In genomic region chr19:4066176-4066606, GRCh38 we compare ENCODE assay signal across 8 cellular contexts. TPM values are rescaled to one million over a fixed set of nuclear protein-coding genes. Genes with fewer than 3 reads are reported as not detected.
A peak's percentile ranks its signal among the peaks of the same experiment; 100 is the strongest.
DNase-seq lines count a peak whose midpoint lies in the region; ATAC-seq and TF ChIP-seq lines count a peak whose summit lies in the region.

No MANE protein-coding gene starts in this region.

- 0% methylated on average over 3 of the region's 31 CpGs; no CpG with 5 or more reads in 1 of the 2 donors for WGBS in tibial nerve, 2 donors

- no TSS peak for BruUV-seq in Panc1 (replicated peaks; lab: Mats Ljungman, UMichigan)

- DNase-seq in Panc1 (ENCODE audit: low read depth, low spot score) (no peak), cardiac fibroblast (ENCODE audit: low read depth in 2 of 2) (no peak), mesothelial cell of epicardium (ENCODE audit: low spot score in 2 of 2, unreplicated experiment in 2 of 2) (peak in 1 of 2 experiments; percentile 73), tibial nerve (ENCODE audit: low spot score in 2 of 2) (no peak), COLO829 (ENCODE audit: low spot score) (no peak), HuH-7.5 (ENCODE audit: low spot score) (no peak)

- ATAC-seq in Panc1 (no peak), GM21360 (IDR thresholded peaks at IDR 0.05; ENCODE audit: unreplicated experiment) (no peak)

- H3K4me1 ChIP-seq in ACC112 (ENCODE audit: control insufficient read depth, insufficient read depth, low read length, unreplicated experiment) (peaks cover 14% of the 10 kb centered on the region), Panc1 (ENCODE audit: control insufficient read depth, insufficient read depth, low read length) (peaks cover 21% of the 10 kb centered on the region), tibial nerve (peaks cover 0 to 49% (median 38%) of the 10 kb centered on the region in 4 donors)

- peaks cover 43% of the 10 kb centered on the region for H3K79me2 ChIP-seq in ACC112 (ENCODE audit: control insufficient read depth, insufficient read depth, low read length, unreplicated experiment)

- peak overlapping the region; percentile 85 for H3K4me3 ChIP-seq in ACC112 (ENCODE audit: low read depth, low read length)
- H3K4me3 ChIP-seq in Panc1 (ENCODE audit: low read depth in 2 of 2, low read length in 2 of 2): peak overlapping the region; percentile 55 to 59
- H3K4me3 ChIP-seq in cardiac fibroblast (replicated peaks in 1 of 2; ENCODE audit: low read depth in 2 of 2, low read length in 2 of 2): peak overlapping the region; percentile 81 to 95
- H3K4me3 ChIP-seq in tibial nerve: peak overlapping the region; percentile 93 to 100 (median 96)

- intact Hi-C loops in Panc1 (cut with micrococcal nuclease; ENCODE audit: unreplicated experiment): no loop called here

- TF ChIP-seq CTCF in Panc1 (IDR thresholded peaks at IDR 0.05) (no peak), cardiac fibroblast (IDR thresholded peaks at IDR 0.05; ENCODE audit: low read depth, low read length) (no peak), mesothelial cell of epicardium (IDR thresholded peaks at IDR 0.05; ENCODE audit: unreplicated experiment) (no peak), tibial nerve (IDR thresholded peaks at IDR 0.05) (no peak)

- peaks cover 20% of the 10 kb centered on the region for H3K4me1 Mint-ChIP-seq in mesothelial cell of epicardium

- TF ChIP-seq EP300 in tibial nerve (IDR thresholded peaks at IDR 0.05): no peak

- no peaks in the 10 kb centered on the region for H3K9me3 ChIP-seq in Panc1 (ENCODE audit: control insufficient read depth, insufficient read depth, low read depth, low read length)
- H3K9me3 ChIP-seq in tibial nerve: no peaks in the 10 kb centered on the region

- H3K4me3 Mint-ChIP-seq in mesothelial cell of epicardium: peak overlapping the region; percentile 60

- H2AFZ ChIP-seq in ACC112 (ENCODE audit: low read length, unreplicated experiment): no peak overlapping the region

- TF ChIP-seq POLR2A in tibial nerve (IDR thresholded peaks at IDR 0.05): no peak

- H3K27ac ChIP-seq in ACC112 (ENCODE audit: low read depth, low read length): no peak overlapping the region
- peak overlapping the region; percentile 39; the same call in 1 of the 2 replicates for H3K27ac ChIP-seq in Panc1 (ENCODE audit: low read length)
- H3K27ac ChIP-seq in tibial nerve: peak overlapping the region; percentile 88 to 99 (median 94)

- H3K27me3 ChIP-seq in ACC112 (ENCODE audit: insufficient read depth, low read length) (no peaks in the 10 kb centered on the region), Panc1 (ENCODE audit: control insufficient read depth, insufficient read depth, low read length) (no peaks in the 10 kb centered on the region), tibial nerve (no peaks in the 10 kb centered on the region)

- in situ Hi-C loops in Panc1 (cut with HindIII; ENCODE audit: low pct_unique_long_range_greater_than_20kb, low sequenced_read_pairs): no loop called here

- no peaks in the 10 kb centered on the region for H3K9me3 Mint-ChIP-seq in mesothelial cell of epicardium

- CTCF ChIA-PET in Panc1 (lab: Charles Lee): no interaction called here

- POLR2A ChIA-PET in Panc1 (lab: Charles Lee): no interaction called here

- no peak overlapping the region for H3K27ac Mint-ChIP-seq in mesothelial cell of epicardium

- no peaks in the 10 kb centered on the region for H3K36me3 ChIP-seq in ACC112 (ENCODE audit: insufficient read depth, low read length)
- no peaks in the 10 kb centered on the region; the same call in 1 of the 2 replicates for H3K36me3 ChIP-seq in Panc1 (ENCODE audit: control insufficient read depth, insufficient read depth, low read length)
- no peaks in the 10 kb centered on the region for H3K36me3 ChIP-seq in tibial nerve

- H3K36me3 Mint-ChIP-seq in mesothelial cell of epicardium: no peaks in the 10 kb centered on the region

- peaks cover 5% of the 10 kb centered on the region for H3K27me3 Mint-ChIP-seq in mesothelial cell of epicardium (ENCODE audit: low read depth)

RNA-seq across cellular contexts. Expression of gene ZBTB7A, which starts 0.5 kb away (rescaled TPM):
- total RNA-seq in Panc1 (2021; ENCODE audit: unreplicated experiment) (48.0 TPM), mesothelial cell of epicardium (27.3 to 27.9 TPM (median 27.7 TPM) in 3 replicates), tibial nerve (10 to 100 TPM; 64.9 to 97.7 (median 86.7) TPM)
- polyA plus RNA-seq in Panc1 (2012; ENCODE audit: insufficient read length): 42.8 TPM

RNA-seq across cellular contexts. Expression of gene MAP2K2, which starts 57.7 kb away (rescaled TPM):
- total RNA-seq in Panc1 (2021; ENCODE audit: unreplicated experiment): 151 TPM
- 197 TPM for polyA plus RNA-seq in Panc1 (2012; ENCODE audit: insufficient read length)
- 147 to 161 TPM (median 152 TPM) in 3 replicates for total RNA-seq in mesothelial cell of epicardium
- 100 to 1,000 TPM in 1 of 4 donors, 10 to 100 TPM in 3; 36.9 to 128 (median 75.0) TPM for total RNA-seq in tibial nerve

RNA-seq across cellular contexts. Expression of gene PIAS4, which starts 58.7 kb away (rescaled TPM):
- total RNA-seq in Panc1 (2021; ENCODE audit: unreplicated experiment): 36.7 TPM
- polyA plus RNA-seq in Panc1 (2012; ENCODE audit: insufficient read length): 31.6 TPM
- total RNA-seq in mesothelial cell of epicardium: 47.9 to 50.1 TPM (median 48.0 TPM) in 3 replicates
- 10 to 100 TPM; 23.0 to 32.4 (median 26.3) TPM for total RNA-seq in tibial nerve
